ENCODE assay signal across 8 cellular contexts in the genomic region with DNA sequence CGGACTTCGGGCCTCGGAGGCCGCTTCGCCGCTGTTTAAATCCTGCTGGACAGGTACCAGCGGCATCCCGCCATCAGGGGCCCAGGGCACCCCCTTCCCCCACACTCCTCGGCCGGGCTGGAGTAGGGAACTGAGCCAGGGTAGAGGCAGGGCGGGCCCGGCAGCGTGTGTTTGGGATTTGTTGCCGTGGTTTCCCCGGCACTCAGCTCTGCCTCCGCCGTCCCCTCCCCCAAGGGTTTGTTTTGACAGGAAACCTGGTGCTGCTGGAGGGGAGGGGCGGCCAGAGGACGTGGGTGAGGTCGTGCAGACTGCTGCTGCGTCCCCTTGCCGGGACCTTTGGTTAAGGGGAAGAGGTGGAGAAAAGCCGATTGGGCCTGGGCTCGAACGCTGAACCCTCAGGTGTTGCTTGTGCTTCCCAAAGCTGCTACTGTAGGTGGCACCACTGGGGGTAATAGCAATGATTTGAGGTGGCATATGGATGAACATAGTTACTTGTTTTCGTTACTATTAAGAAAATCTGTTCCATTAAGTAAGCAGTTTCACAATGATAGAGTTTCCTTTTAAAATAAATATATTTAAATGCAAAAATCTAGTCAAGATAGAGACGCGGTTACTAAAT. TPM values are rescaled to one million over a fixed set of nuclear protein-coding genes. Genes with fewer than 3 reads are reported as not detected.
DNase-seq lines count a peak whose midpoint lies in the region; FAIRE-seq and TF ChIP-seq lines count a peak whose summit lies in the region.

No MANE protein-coding gene starts in this region.

- CTCF ChIA-PET in RWPE1 (lab: Yijun Ruan, JAX): interaction anchor here (0.6 to 0.8 kb wide), 3 partner anchors 20 to 58 kb away, joined by 3 read pairs; no protein-coding TSS in a partner anchor

- H3K27ac ChIP-seq in RWPE1: peak overlapping the region; percentile 94
- H3K27ac ChIP-seq in neural cell (ENCODE audit: low read length): peak overlapping the region; percentile 83

- H3K9me3 Mint-ChIP-seq in stimulated activated naive CD8-positive, alpha-beta T cell treated with anti-CD3 and anti-CD28 coated beads, Interleukin-15, Interleukin-2, amounts not matched to agents 100 ng/mL and 50 ng/mL, for 24 hours: no peaks in the 10 kb centered on the region

- peak; percentile 11 for TF ChIP-seq RAD21 in neural cell (conservative IDR thresholded peaks at IDR 0.05)

- H3K27me3 Mint-ChIP-seq in stimulated activated naive CD8-positive, alpha-beta T cell treated with anti-CD3 and anti-CD28 coated beads, Interleukin-15, Interleukin-2, amounts not matched to agents 100 ng/mL and 50 ng/mL, for 24 hours: no peaks in the 10 kb centered on the region

- no peaks in the 10 kb centered on the region for H3F3A ChIP-seq in neural cell (ENCODE audit: insufficient read depth, low read length, poor library complexity, severe bottlenecking)

- no peaks in the 10 kb centered on the region for H3K36me3 ChIP-seq in neural cell (ENCODE audit: insufficient read depth, low read length)

- FAIRE-seq in GM12891 (lab: Jason Lieb, UNC): no peak

- no peak for TF ChIP-seq CTCF in RWPE1 (conservative IDR thresholded peaks at IDR 0.05; ENCODE audit: low read depth)
- TF ChIP-seq CTCF in neural cell (IDR thresholded peaks at IDR 0.05; ENCODE audit: poor library complexity, severe bottlenecking): peak; percentile 51

- H3K9me2 ChIP-seq in neural cell (ENCODE audit: insufficient read depth, low read length): no peaks in the 10 kb centered on the region

- no peak for TF ChIP-seq POLR2A in GM12891 (IDR thresholded peaks at IDR 0.05; ENCODE audit: low read depth, low read length)

- DNase-seq in GM12891 (ENCODE audit: insufficient read length, low spot score) (peak; percentile 30), HT1080 (ENCODE audit: low read depth) (peak; percentile 62), RWPE1 (ENCODE audit: low spot score) (peak; percentile 72), activated gamma-delta T cell (lab: John Stamatoyannopoulos, UW) (peak; percentile 59), fibroblast of the conjunctiva (ENCODE audit: low read depth) (peak; percentile 82), middle frontal gyrus (ENCODE audit: extremely low spot score, low spot score) (no peak)

- no peaks in the 10 kb centered on the region for H4K20me1 ChIP-seq in neural cell (ENCODE audit: insufficient read depth)

- H3K4me2 ChIP-seq in neural cell (ENCODE audit: low read length): peak overlapping the region; percentile 52

- peak overlapping the region; percentile 85 for H3K9ac ChIP-seq in neural cell (ENCODE audit: low read length)

- H3K27ac Mint-ChIP-seq in stimulated activated naive CD8-positive, alpha-beta T cell treated with anti-CD3 and anti-CD28 coated beads, Interleukin-15, Interleukin-2, amounts not matched to agents 100 ng/mL and 50 ng/mL, for 24 hours: peak overlapping the region; percentile 88

- H3K4me1 Mint-ChIP-seq in stimulated activated naive CD8-positive, alpha-beta T cell treated with anti-CD3 and anti-CD28 coated beads, Interleukin-15, Interleukin-2, amounts not matched to agents 100 ng/mL and 50 ng/mL, for 24 hours (ENCODE audit: low read depth): peaks cover 65% of the 10 kb centered on the region

- peak overlapping the region; percentile 89 for H3K4me3 Mint-ChIP-seq in stimulated activated naive CD8-positive, alpha-beta T cell treated with anti-CD3 and anti-CD28 coated beads, Interleukin-15, Interleukin-2, amounts not matched to agents 100 ng/mL and 50 ng/mL, for 24 hours

- no peaks in the 10 kb centered on the region for H3K27me3 ChIP-seq in neural cell (ENCODE audit: insufficient read depth, low read depth, low read length)

- POLR2A ChIA-PET in RWPE1 (lab: Yijun Ruan, JAX; ENCODE audit: low non-redundant PET): no interaction called here

- TF ChIP-seq EP300 in neural cell (conservative IDR thresholded peaks at IDR 0.05; ENCODE audit: poor library complexity, severe bottlenecking): peak; percentile 42

- no peaks in the 10 kb centered on the region for H3K9me3 ChIP-seq in neural cell (ENCODE audit: low read length)

- no peaks in the 10 kb centered on the region for H3K36me3 Mint-ChIP-seq in stimulated activated naive CD8-positive, alpha-beta T cell treated with anti-CD3 and anti-CD28 coated beads, Interleukin-15, Interleukin-2, amounts not matched to agents 100 ng/mL and 50 ng/mL, for 24 hours (ENCODE audit: low read depth)

- no peaks in the 10 kb centered on the region for H3K79me2 ChIP-seq in neural cell (replicated peaks; ENCODE audit: insufficient read depth, low read length)

- H3K4me3 ChIP-seq in neural cell (ENCODE audit: low read length): peak overlapping the region; percentile 100

- peak overlapping the region; percentile 98 for H2AFZ ChIP-seq in neural cell (ENCODE audit: low read depth, low read length)

TF ChIP-seq in GM12891, 5 proteins besides CTCF, POLR2A, EP300 and RAD21:
- TF ChIP-seq POLR2AphosphoS5 (IDR thresholded peaks at IDR 0.05; ENCODE audit: low read depth, low read length): no peak
- TF ChIP-seq TAF1 (IDR thresholded peaks at IDR 0.05; ENCODE audit: low read depth, low read length): no peak
- TF ChIP-seq PAX5 (IDR thresholded peaks at IDR 0.05; ENCODE audit: insufficient read depth, low read length, severe bottlenecking): no peak
- no peak for TF ChIP-seq POU2F2 (IDR thresholded peaks at IDR 0.05; ENCODE audit: low read depth, low read length)
- no peak for TF ChIP-seq SPI1 (IDR thresholded peaks at IDR 0.05; ENCODE audit: low read depth, low read length)

TF ChIP-seq in neural cell, 6 proteins besides CTCF, POLR2A, EP300 and RAD21:
- TF ChIP-seq, protein P1, sequence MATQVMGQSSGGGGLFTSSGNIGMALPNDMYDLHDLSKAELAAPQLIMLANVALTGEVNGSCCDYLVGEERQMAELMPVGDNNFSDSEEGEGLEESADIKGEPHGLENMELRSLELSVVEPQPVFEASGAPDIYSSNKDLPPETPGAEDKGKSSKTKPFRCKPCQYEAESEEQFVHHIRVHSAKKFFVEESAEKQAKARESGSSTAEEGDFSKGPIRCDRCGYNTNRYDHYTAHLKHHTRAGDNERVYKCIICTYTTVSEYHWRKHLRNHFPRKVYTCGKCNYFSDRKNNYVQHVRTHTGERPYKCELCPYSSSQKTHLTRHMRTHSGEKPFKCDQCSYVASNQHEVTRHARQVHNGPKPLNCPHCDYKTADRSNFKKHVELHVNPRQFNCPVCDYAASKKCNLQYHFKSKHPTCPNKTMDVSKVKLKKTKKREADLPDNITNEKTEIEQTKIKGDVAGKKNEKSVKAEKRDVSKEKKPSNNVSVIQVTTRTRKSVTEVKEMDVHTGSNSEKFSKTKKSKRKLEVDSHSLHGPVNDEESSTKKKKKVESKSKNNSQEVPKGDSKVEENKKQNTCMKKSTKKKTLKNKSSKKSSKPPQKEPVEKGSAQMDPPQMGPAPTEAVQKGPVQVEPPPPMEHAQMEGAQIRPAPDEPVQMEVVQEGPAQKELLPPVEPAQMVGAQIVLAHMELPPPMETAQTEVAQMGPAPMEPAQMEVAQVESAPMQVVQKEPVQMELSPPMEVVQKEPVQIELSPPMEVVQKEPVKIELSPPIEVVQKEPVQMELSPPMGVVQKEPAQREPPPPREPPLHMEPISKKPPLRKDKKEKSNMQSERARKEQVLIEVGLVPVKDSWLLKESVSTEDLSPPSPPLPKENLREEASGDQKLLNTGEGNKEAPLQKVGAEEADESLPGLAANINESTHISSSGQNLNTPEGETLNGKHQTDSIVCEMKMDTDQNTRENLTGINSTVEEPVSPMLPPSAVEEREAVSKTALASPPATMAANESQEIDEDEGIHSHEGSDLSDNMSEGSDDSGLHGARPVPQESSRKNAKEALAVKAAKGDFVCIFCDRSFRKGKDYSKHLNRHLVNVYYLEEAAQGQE (IDR thresholded peaks at IDR 0.05; ENCODE audit: borderline replicate concordance): no peak
- peak; percentile 21 for TF ChIP-seq POLR2AphosphoS5 (IDR thresholded peaks at IDR 0.05)
- TF ChIP-seq MXI1 (conservative IDR thresholded peaks at IDR 0.05; ENCODE audit: poor library complexity, severe bottlenecking): peak; percentile 54
- TF ChIP-seq TAF1 (IDR thresholded peaks at IDR 0.05; ENCODE audit: low read depth): no peak
- TF ChIP-seq SMC3 (conservative IDR thresholded peaks at IDR 0.05; ENCODE audit: poor library complexity): no peak
- no peak for TF ChIP-seq EZH2 (IDR thresholded peaks at IDR 0.05; ENCODE audit: borderline replicate concordance, insufficient read depth, low read length, poor library complexity, severe bottlenecking)
TF ChIP-seq in neural cell: peak in this region for 2.

RNA-seq across cellular contexts. Expression of gene TCP11L2, which starts 0.8 kb away (rescaled TPM):
- polyA plus RNA-seq in GM12891 (2012; ENCODE audit: low read depth, missing spikeins): 0.65 TPM
- 1.7 and 2.0 TPM in 2 replicates for total RNA-seq in HT1080 (2014; rRNA removed; shearing (Covaris generic))
- 6.5 and 8.7 TPM in 2 replicates for polyA plus RNA-seq in HT1080 (2015; cell fraction: cytosol; rRNA removed)
- polyA plus RNA-seq in HT1080 (2015; cell fraction: nucleus; rRNA removed): 25.6 and 35.8 TPM in 2 replicates
- polyA plus RNA-seq in neural cell: 16.6 and 17.8 TPM in 2 replicates
- polyA minus RNA-seq in neural cell: 44.6 and 45.0 TPM in 2 replicates

RNA-seq across cellular contexts. Expression of gene POLR3B, which starts 54.2 kb away (rescaled TPM):
- 3.1 TPM for polyA plus RNA-seq in GM12891 (2012; ENCODE audit: low read depth, missing spikeins)
- 16.7 and 18.8 TPM in 2 replicates for total RNA-seq in HT1080 (2014; rRNA removed; shearing (Covaris generic))
- 10.5 and 13.9 TPM in 2 replicates for polyA plus RNA-seq in HT1080 (2015; cell fraction: cytosol; rRNA removed)
- 24.3 and 28.3 TPM in 2 replicates for polyA plus RNA-seq in HT1080 (2015; cell fraction: nucleus; rRNA removed)
- 4.3 and 5.7 TPM in 2 replicates for polyA plus RNA-seq in neural cell
- polyA minus RNA-seq in neural cell: 19.0 and 21.6 TPM in 2 replicates

RNA-seq across cellular contexts. Expression of gene CKAP4, which starts 55.5 kb away (rescaled TPM):
- 5.0 TPM for polyA plus RNA-seq in GM12891 (2012; ENCODE audit: low read depth, missing spikeins)
- 66.0 and 83.0 TPM in 2 replicates for total RNA-seq in HT1080 (2014; rRNA removed; shearing (Covaris generic))
- 184 and 209 TPM in 2 replicates for polyA plus RNA-seq in HT1080 (2015; cell fraction: cytosol; rRNA removed)
- 294 and 296 TPM in 2 replicates for polyA plus RNA-seq in HT1080 (2015; cell fraction: nucleus; rRNA removed)
- 50.0 and 51.5 TPM in 2 replicates for polyA plus RNA-seq in neural cell
- polyA minus RNA-seq in neural cell: 42.9 and 49.1 TPM in 2 replicates
